8 cellular contexts compared by ENCODE assay signal in the genomic region with DNA sequence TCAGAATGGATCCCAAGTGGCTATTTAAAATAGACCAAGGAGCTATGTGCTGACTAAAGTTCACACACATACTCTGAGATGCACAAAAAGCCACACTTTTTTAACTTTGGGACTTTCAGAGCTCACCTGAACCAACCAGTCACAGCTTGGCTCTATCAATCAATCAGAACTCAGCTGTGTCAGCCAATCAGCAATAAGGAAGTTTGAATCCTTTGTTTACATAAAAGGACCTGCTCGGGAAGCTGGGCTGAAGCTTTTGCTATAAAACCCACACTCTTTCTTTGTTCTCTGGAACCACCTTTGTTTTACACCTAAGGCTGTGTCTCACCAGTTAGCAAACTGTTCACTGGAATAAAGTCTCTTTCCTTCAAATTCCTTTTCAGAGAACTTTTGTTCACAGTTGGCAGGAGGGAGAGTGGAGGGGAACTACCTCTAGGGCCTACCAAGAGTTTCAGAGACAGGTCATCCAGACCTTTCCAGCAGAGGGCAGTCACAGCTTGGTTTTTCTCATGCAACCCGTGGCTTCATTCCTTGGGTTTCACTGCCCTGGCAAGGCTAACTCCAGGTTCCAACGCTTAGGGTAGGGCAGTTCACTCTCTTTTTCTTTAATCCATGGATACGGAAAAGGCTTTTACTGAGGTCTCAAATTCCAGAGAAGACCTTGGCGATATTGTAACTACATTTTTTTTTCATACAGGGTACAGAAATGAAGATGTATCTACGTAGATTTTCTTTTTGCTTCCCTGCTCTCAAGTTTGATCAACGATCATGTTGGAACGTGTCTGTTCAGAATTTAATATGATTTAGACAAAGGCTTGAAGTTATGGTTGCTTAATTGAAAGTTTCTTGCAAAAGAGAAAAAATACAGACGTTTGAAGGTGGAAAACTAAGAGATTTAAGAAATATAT.
DNase-seq lines count a peak whose midpoint lies in the region; ATAC-seq, FAIRE-seq and TF ChIP-seq lines count a peak whose summit lies in the region.

No MANE protein-coding gene starts in this region.

- H2AFZ ChIP-seq in KMS-11 (ENCODE audit: low read depth): peak overlapping the region; percentile 23

- no peaks in the 10 kb centered on the region for H3K4me1 Mint-ChIP-seq in neural crest cell
- H3K4me1 Mint-ChIP-seq in stimulated activated naive CD8-positive, alpha-beta T cell treated with anti-CD3 and anti-CD28 coated beads, Interleukin-15, amount 100 ng/mL, for 72 hours: peaks cover 22% of the 10 kb centered on the region

- H3K4me3 ChIP-seq in KMS-11 (IDR thresholded peaks at IDR 0.05; ENCODE audit: insufficient read depth, low read depth, low read length): no peak overlapping the region

- no peaks in the 10 kb centered on the region for H4K20me1 ChIP-seq in KMS-11 (ENCODE audit: insufficient read depth)

- H3K4me1 ChIP-seq in KMS-11 (ENCODE audit: low read depth, poor library complexity, severe bottlenecking): peaks cover 23% of the 10 kb centered on the region

- DNase-seq in DMS53 (lab: John Stamatoyannopoulos, UW) (peak; percentile 86), RCC 7860 (ENCODE audit: low spot score) (peak; percentile 51), fibroblast of peridontal ligament (ENCODE audit: extremely low read depth) (peak; percentile 74), neural crest cell (ENCODE audit: low read depth, low spot score) (peak; percentile 77)
- DNase-seq in activated T-helper 1 cell treated with anti-CD3 and anti-CD28 coated beads, Interleukin-2, amount 50 U/mL, for 16 hours (ENCODE audit: low read depth in 1 of 2, low spot score in 1 of 2): peak; percentile 41 to 53
- DNase-seq in stimulated activated naive CD8-positive, alpha-beta T cell treated with anti-CD3 and anti-CD28 coated beads, Interleukin-15, amount 100 ng/mL, for 72 hours: peak; percentile 61 to 70

- H3K9me3 Mint-ChIP-seq in neural crest cell: peaks cover 3% of the 10 kb centered on the region
- H3K9me3 Mint-ChIP-seq in stimulated activated naive CD8-positive, alpha-beta T cell treated with anti-CD3 and anti-CD28 coated beads, Interleukin-15, amount 100 ng/mL, for 72 hours: peaks cover 0 to 5% of the 10 kb centered on the region in 2 donors

- H3K27me3 Mint-ChIP-seq in neural crest cell (ENCODE audit: low read depth): no peaks in the 10 kb centered on the region
- H3K27me3 Mint-ChIP-seq in stimulated activated naive CD8-positive, alpha-beta T cell treated with anti-CD3 and anti-CD28 coated beads, Interleukin-15, amount 100 ng/mL, for 72 hours: peaks cover 7% of the 10 kb centered on the region

- peak; percentile 95 for ATAC-seq in GM21576 (IDR thresholded peaks at IDR 0.05; ENCODE audit: unreplicated experiment)
- peak; percentile 73 for ATAC-seq in stimulated activated naive CD8-positive, alpha-beta T cell treated with anti-CD3 and anti-CD28 coated beads, Interleukin-15, amount 100 ng/mL, for 72 hours

- H3K27ac ChIP-seq in KMS-11: no peak overlapping the region

- no peaks in the 10 kb centered on the region for H3K36me3 Mint-ChIP-seq in neural crest cell (ENCODE audit: low read depth)

- TF ChIP-seq CTCF in KMS-11 (conservative IDR thresholded peaks at IDR 0.05; ENCODE audit: low read depth, low read length) (peak; percentile 93), neural crest cell (conservative IDR thresholded peaks at IDR 0.05) (peak; percentile 86)

- no peak overlapping the region for H3K27ac Mint-ChIP-seq in neural crest cell (ENCODE audit: unreplicated experiment)
- H3K27ac Mint-ChIP-seq in stimulated activated naive CD8-positive, alpha-beta T cell treated with anti-CD3 and anti-CD28 coated beads, Interleukin-15, amount 100 ng/mL, for 72 hours: peak overlapping the region; percentile 61 to 78

- H3K79me2 ChIP-seq in KMS-11 (ENCODE audit: insufficient read depth, low read depth): no peaks in the 10 kb centered on the region

- no peak overlapping the region for H3K4me3 Mint-ChIP-seq in neural crest cell
- peak overlapping the region; percentile 21 to 37 for H3K4me3 Mint-ChIP-seq in stimulated activated naive CD8-positive, alpha-beta T cell treated with anti-CD3 and anti-CD28 coated beads, Interleukin-15, amount 100 ng/mL, for 72 hours

- no peak overlapping the region for H3K9ac ChIP-seq in KMS-11

- no peaks in the 10 kb centered on the region for H3K36me3 ChIP-seq in KMS-11 (ENCODE audit: insufficient read depth)

- peak overlapping the region; percentile 14 for H3K4me2 ChIP-seq in KMS-11

- no peak for FAIRE-seq in RCC 7860 (lab: Jason Lieb, UNC)

- H3K27me3 ChIP-seq in KMS-11 (ENCODE audit: insufficient read depth, low read depth): no peaks in the 10 kb centered on the region
